In genomic region chr1:6165441-6165985, GRCh38 we compare ENCODE assay signal across 20 cellular contexts. TPM values are rescaled to one million over a fixed set of nuclear protein-coding genes. Genes with fewer than 3 reads are reported as not detected.
DNase-seq lines count a peak whose midpoint lies in the region; ATAC-seq, FAIRE-seq and TF ChIP-seq lines count a peak whose summit lies in the region.
"Had no signal": no experiment of that assay in that cellular context is flagged by ENCODE, and none has a peak within 500 bp of the region (broad histone marks: within the 10 kb centered on the region; RNA-seq: fewer than 3 reads in every experiment).

No MANE protein-coding gene starts in this region.

- H3K9me3 ChIP-seq in K562 (replicated peaks; ENCODE audit: control insufficient read depth, insufficient read depth, low read depth, low read length) (no peaks in the 10 kb centered on the region), neuronal stem cell (replicated peaks in 1 of 2; ENCODE audit: control insufficient read depth in 2 of 2, insufficient read depth in 1 of 2, low read depth in 1 of 2, low read length in 2 of 2) (no peaks in the 10 kb centered on the region)

- in situ Hi-C loops in K562 (cut with MboI): no loop called here

- no peak overlapping the region for H3K27ac Mint-ChIP-seq in endothelial cell (ENCODE audit: unreplicated experiment)
- H3K27ac Mint-ChIP-seq: CD4-positive, alpha-beta memory T cell; GM23338; HFFc6 had no signal

- no peak overlapping the region for H2BK5ac ChIP-seq in neuronal stem cell (ENCODE audit: low read length)

- H2BK120ac ChIP-seq in neuronal stem cell (ENCODE audit: low read depth, low read length): no peak overlapping the region

- H3K4me3 ChIP-seq in K562: no peak overlapping the region
- H3K4me3 ChIP-seq in neuronal stem cell (ENCODE audit: low read length in 2 of 2): no peak overlapping the region
- H3K4me3 ChIP-seq: GM23338 had no signal

- peaks cover 56 to 94% of the 10 kb centered on the region in 2 experiments for H3K27me3 ChIP-seq in K562 (ENCODE audit: control insufficient read depth in 2 of 2, insufficient read depth in 2 of 2, low read length in 2 of 2)
- H3K27me3 ChIP-seq in neuronal stem cell (ENCODE audit: control insufficient read depth in 3 of 3, insufficient read depth in 3 of 3, low read depth in 1 of 3, low read length in 3 of 3): peaks cover 0 to 86% (median 2%) of the 10 kb centered on the region in 3 experiments

- no peaks in the 10 kb centered on the region for H3K79me1 ChIP-seq in neuronal stem cell (ENCODE audit: low read depth, low read length)

- TF ChIP-seq CTCF in K562 (IDR thresholded peaks at IDR 0.05 in 2 of 3, conservative IDR thresholded peaks at IDR 0.05 in 1 of 3; ENCODE audit: insufficient read depth in 2 of 3, low read depth in 1 of 3, low read length in 3 of 3) (no peak), endothelial cell (IDR thresholded peaks at IDR 0.05; ENCODE audit: unreplicated experiment) (no peak)

- H3K9ac ChIP-seq in K562 (ENCODE audit: insufficient read depth in 1 of 2, low read depth in 2 of 2, low read length in 2 of 2) (no peak overlapping the region), neuronal stem cell (ENCODE audit: low read depth, low read length, poor library complexity) (no peak overlapping the region)

- H3K4ac ChIP-seq in neuronal stem cell (ENCODE audit: low read length): no peak overlapping the region

- no peak overlapping the region for H2BK12ac ChIP-seq in neuronal stem cell (ENCODE audit: low read length)

- H3K23ac ChIP-seq in neuronal stem cell (ENCODE audit: low read depth, low read length, poor library complexity): peak overlapping the region; percentile 2

- H3K4me2 ChIP-seq in K562 (ENCODE audit: insufficient read depth, low read length): no peak overlapping the region
- H3K4me2 ChIP-seq in neuronal stem cell (ENCODE audit: insufficient read depth, low read length, poor library complexity, severe bottlenecking): no peak overlapping the region
- H3K4me2 ChIP-seq: GM23338 had no signal

- TF ChIP-seq POLR2A in K562 (conservative IDR thresholded peaks at IDR 0.05): no peak

- 2% methylated on average over 12 of the region's 12 CpGs for WGBS in K562 (ENCODE audit: insufficient coverage, low coverage, missing lambda C conversion rate)
- no CpG with 5 or more reads among the region's 12 CpGs for WGBS in neuronal stem cell (ENCODE audit: extremely low coverage in 2 of 2, insufficient read length in 2 of 2, insufficient replicate concordance in 1 of 2), 2 donors

- peaks cover 3% of the 10 kb centered on the region for H3K9me1 ChIP-seq in K562 (ENCODE audit: control insufficient read depth, insufficient read depth, low read length)

- no peak for TF ChIP-seq RAD21 in K562 (CRISPR knock-in tag; conservative IDR thresholded peaks at IDR 0.05 in 1 of 2, IDR thresholded peaks at IDR 0.05 in 1 of 2)

- H3K4me1 ChIP-seq in K562 (replicated peaks in 1 of 2; ENCODE audit: control insufficient read depth in 2 of 2, insufficient read depth in 2 of 2, low read length in 2 of 2): peaks cover 0 to 10% of the 10 kb centered on the region in 2 experiments; a peak in 2 of 5 replicates
- H3K4me1 ChIP-seq in neuronal stem cell (ENCODE audit: control insufficient read depth in 2 of 2, insufficient read depth in 1 of 2, low read depth in 1 of 2, low read length in 2 of 2): no peaks in the 10 kb centered on the region

- TF ChIP-seq EP300 in K562 (IDR thresholded peaks at IDR 0.05; ENCODE audit: low read length): no peak

- H4K20me1 ChIP-seq in K562 (replicated peaks; ENCODE audit: control insufficient read depth, insufficient read depth, low read length): peaks cover 66% of the 10 kb centered on the region

- peaks cover 10% of the 10 kb centered on the region for H3K27me3 Mint-ChIP-seq in endothelial cell (ENCODE audit: unreplicated experiment)

- no peaks in the 10 kb centered on the region for H3K79me2 ChIP-seq in K562 (ENCODE audit: control insufficient read depth, insufficient read depth, low read length)

- DNase-seq in K562 (ENCODE audit: extremely low read depth in 1 of 4, low spot score in 3 of 4): no peak
- DNase-seq in iPS-NIHi11 (ENCODE audit: low spot score): peak; percentile 14
- DNase-seq in neuronal stem cell (ENCODE audit: low spot score): no peak
- DNase-seq in endothelial cell (ENCODE audit: low spot score): no peak
- no peak for DNase-seq in NCI-H774 (lab: John Stamatoyannopoulos, UW)
- no peak for DNase-seq in activated CD4-positive, alpha-beta T cell treated with anti-CD3 and anti-CD28 coated beads for 48 hours
- no peak for DNase-seq in stimulated activated CD4-positive, alpha-beta T cell treated with anti-CD3 and anti-CD28 coated beads, Interleukin-2, amount 100 ng/mL, for 48 hours
- DNase-seq: C1 segment of cervical spinal cord; Calu3; CD4-positive, alpha-beta memory T cell; COR-L47; DMS53; DMS79 treated with DMSO at 0.1 percent for 48 hours; GF-D8; H9; HFFc6 had no signal

- ATAC-seq in K562: no peak
- ATAC-seq: GM23338 had no signal

- H2AFZ ChIP-seq in K562 (ENCODE audit: low read depth, low read length) (no peak overlapping the region), neuronal stem cell (ENCODE audit: low read length) (no peak overlapping the region)
- H2AFZ ChIP-seq: GM23338 had no signal

- intact Hi-C loops in K562 (cut with micrococcal nuclease): no loop called here

- no peaks in the 10 kb centered on the region for H3K36me3 Mint-ChIP-seq in endothelial cell (ENCODE audit: low read depth, unreplicated experiment)
- H3K36me3 Mint-ChIP-seq: CD4-positive, alpha-beta memory T cell had no signal

- FAIRE-seq in K562 (lab: Jason Lieb, UNC): no peak
- FAIRE-seq: GM12891, GM18507 had no signal

- no peak overlapping the region for H2BK15ac ChIP-seq in neuronal stem cell (ENCODE audit: low read length)

- H4K91ac ChIP-seq in neuronal stem cell (ENCODE audit: low read depth, low read length, poor library complexity): no peak overlapping the region

- peak overlapping the region; percentile 91 for H3K27ac ChIP-seq in angular gyrus (ENCODE audit: low read depth, low read length)
- no peak overlapping the region for H3K27ac ChIP-seq in K562 (ENCODE audit: extremely low read depth, low read depth, low read length)
- H3K27ac ChIP-seq in neuronal stem cell (replicated peaks; ENCODE audit: low read length): no peak overlapping the region

- H3K36me3 ChIP-seq in K562 (ENCODE audit: control insufficient read depth, insufficient read depth, low read length) (no peaks in the 10 kb centered on the region), neuronal stem cell (replicated peaks in 1 of 2; ENCODE audit: control insufficient read depth in 2 of 2, insufficient read depth in 2 of 2, low read length in 2 of 2) (no peaks in the 10 kb centered on the region)

- no peak overlapping the region for H4K8ac ChIP-seq in neuronal stem cell (ENCODE audit: low read depth, low read length)

- H3K18ac ChIP-seq in neuronal stem cell (ENCODE audit: low read length): peak overlapping the region; percentile 57

- POLR2A ChIA-PET in K562 (lab: Yijun Ruan, JAX): interaction anchor here (0.6 kb wide), 1 partner anchor 8 kb away, joined by 3 read pairs; no protein-coding TSS in a partner anchor

- H3K14ac ChIP-seq in neuronal stem cell (ENCODE audit: low read length): no peak overlapping the region

- H2AK5ac ChIP-seq in neuronal stem cell (ENCODE audit: low read depth, low read length): peak overlapping the region; percentile 88

- peaks cover 3% of the 10 kb centered on the region for H3K4me1 Mint-ChIP-seq in endothelial cell (ENCODE audit: unreplicated experiment)
- H3K4me1 Mint-ChIP-seq: CD4-positive, alpha-beta memory T cell had no signal

- CTCF ChIA-PET in K562 (lab: Yijun Ruan, JAX; ENCODE audit: low intra/inter-chr PET ratio): no interaction called here

- no TSS peak for BruUV-seq in K562 (replicated peaks; lab: Mats Ljungman, UMichigan)

- H3K9me3 Mint-ChIP-seq in endothelial cell (ENCODE audit: unreplicated experiment): no peaks in the 10 kb centered on the region
- H3K9me3 Mint-ChIP-seq: CD4-positive, alpha-beta memory T cell; GM23338; H9; HFFc6 had no signal

- no peak overlapping the region for H3K4me3 Mint-ChIP-seq in endothelial cell (ENCODE audit: unreplicated experiment)
- H3K4me3 Mint-ChIP-seq: CD4-positive, alpha-beta memory T cell; GM23338; H9; HFFc6 had no signal

RNA-seq across cellular contexts. Expression of gene CHD5, which starts 14.6 kb away (rescaled TPM):
- total RNA-seq in K562 (2011; cell fraction: chromatin; rRNA removed; ENCODE audit: low replicate concordance): 0.56 and 1.7 TPM in 2 replicates
- total RNA-seq in K562 (2011; cell fraction: nucleolus; rRNA removed): 0.53 and 0.67 TPM in 2 replicates
- 0.23 and 0.37 TPM in 2 replicates for total RNA-seq in K562 (2011; cell fraction: nucleoplasm; rRNA removed)
- total RNA-seq in K562 (2014; rRNA removed): 0.18 and 0.49 TPM in 2 replicates
- total RNA-seq in K562 (2014; rRNA removed; fragmentation: Illumina TruSeq; extraction: Trizol): 0.04 and 0.06 TPM in 2 replicates
- 0.04 and 0.07 TPM in 2 replicates for total RNA-seq in K562 (2015; rRNA removed; fragmentation: Illumina TruSeq; extraction: Trizol)
- 0.09 and 0.16 TPM in 2 replicates for total RNA-seq in K562 (2021)
- polyA plus RNA-seq in K562 (2011; rRNA removed): 0.11 and 0.16 TPM in 2 replicates
- polyA plus RNA-seq in K562 (2011; cell fraction: cytosol; rRNA removed): 0.07 and 0.16 TPM in 2 replicates
- 0.75 and 1.2 TPM in 2 replicates for polyA plus RNA-seq in K562 (2011; cell fraction: nucleus; rRNA removed)
- polyA plus RNA-seq in K562 (2012): 0.09 and 0.18 TPM in 2 replicates
- polyA plus RNA-seq in K562 (2014; fragmentation: Illumina TruSeq; extraction: Trizol): 0.03 and 0.39 TPM in 2 replicates
- polyA plus RNA-seq in K562 (2014; fragmentation: Nextera tagmentation; extraction: Ambion mirVana): not detected
- 0.51 and 0.52 TPM in 2 replicates for polyA plus RNA-seq in K562 (2014; rRNA removed)
- polyA minus RNA-seq in K562 (2011; rRNA and poly(A)+ RNA removed): 0.11 and 0.15 TPM in 2 replicates
- not detected in 2 replicates for polyA minus RNA-seq in K562 (2011; cell fraction: cytosol; rRNA and poly(A)+ RNA removed)
- polyA minus RNA-seq in K562 (2011; cell fraction: nucleus; rRNA and poly(A)+ RNA removed): 0.67 TPM in 2 replicates
- 0.14 TPM for polyA plus RNA-seq in neuronal stem cell (2013, experiment 1 of 2)
- 0.22 TPM for polyA plus RNA-seq in neuronal stem cell (2013, experiment 2 of 2)
- total RNA-seq in endothelial cell (ENCODE audit: unreplicated experiment): 0.15 TPM
- polyA plus RNA-seq: CD4-positive, alpha-beta memory T cell had no signal

RNA-seq across cellular contexts. Expression of gene RPL22, which starts 33.9 kb away (rescaled TPM):
- 123 and 176 TPM in 2 replicates for total RNA-seq in K562 (2011; cell fraction: chromatin; rRNA removed; ENCODE audit: low replicate concordance)
- total RNA-seq in K562 (2011; cell fraction: nucleolus; rRNA removed): 90.0 and 92.7 TPM in 2 replicates
- total RNA-seq in K562 (2011; cell fraction: nucleoplasm; rRNA removed): 151 and 187 TPM in 2 replicates
- total RNA-seq in K562 (2014; rRNA removed) (344 and 467 TPM in 2 replicates), K562 (2014; rRNA removed; fragmentation: Illumina TruSeq; extraction: Trizol) (1,165 and 1,306 TPM in 2 replicates), K562 (2015; rRNA removed; fragmentation: Illumina TruSeq; extraction: Trizol) (548 and 579 TPM in 2 replicates), K562 (2021) (578 and 629 TPM in 2 replicates), endothelial cell (ENCODE audit: unreplicated experiment) (601 TPM)
- polyA plus RNA-seq in K562 (2011; rRNA removed) (446 and 607 TPM in 2 replicates), K562 (2014; fragmentation: Illumina TruSeq; extraction: Trizol) (658 and 673 TPM in 2 replicates), K562 (2014; fragmentation: Nextera tagmentation; extraction: Ambion mirVana) (100 to 1,000 TPM; 581 to 618 TPM), K562 (2014; rRNA removed) (542 and 593 TPM in 2 replicates)
- polyA plus RNA-seq in K562 (2011; cell fraction: cytosol; rRNA removed): 48.5 and 166 TPM in 2 replicates
- 62.0 and 114 TPM in 2 replicates for polyA plus RNA-seq in K562 (2011; cell fraction: nucleus; rRNA removed)
- polyA plus RNA-seq in K562 (2012): 1,489 and 2,642 TPM in 2 replicates
- polyA minus RNA-seq in K562 (2011; rRNA and poly(A)+ RNA removed): 169 and 228 TPM in 2 replicates
- 72.4 and 86.6 TPM in 2 replicates for polyA minus RNA-seq in K562 (2011; cell fraction: cytosol; rRNA and poly(A)+ RNA removed)
- polyA minus RNA-seq in K562 (2011; cell fraction: nucleus; rRNA and poly(A)+ RNA removed): 44.0 and 81.2 TPM in 2 replicates
- polyA plus RNA-seq in neuronal stem cell (2013, experiment 1 of 2): 1,500 TPM
- polyA plus RNA-seq in neuronal stem cell (2013, experiment 2 of 2): 1,497 TPM

RNA-seq across cellular contexts. Expression of gene RNF207, which starts 40.4 kb away (rescaled TPM):
- total RNA-seq in K562 (2011; cell fraction: chromatin; rRNA removed; ENCODE audit: low replicate concordance): 82.0 and 222 TPM in 2 replicates
- 147 and 149 TPM in 2 replicates for total RNA-seq in K562 (2011; cell fraction: nucleolus; rRNA removed)
- 90.3 and 94.3 TPM in 2 replicates for total RNA-seq in K562 (2011; cell fraction: nucleoplasm; rRNA removed)
- 16.8 and 17.8 TPM in 2 replicates for total RNA-seq in K562 (2014; rRNA removed)
- total RNA-seq in K562 (2014; rRNA removed; fragmentation: Illumina TruSeq; extraction: Trizol): 5.3 and 7.0 TPM in 2 replicates
- total RNA-seq in K562 (2015; rRNA removed; fragmentation: Illumina TruSeq; extraction: Trizol): 10.9 and 12.9 TPM in 2 replicates
- total RNA-seq in K562 (2021): 21.7 and 26.6 TPM in 2 replicates
- 10.8 and 17.6 TPM in 2 replicates for polyA plus RNA-seq in K562 (2011; rRNA removed)
- 7.7 and 14.1 TPM in 2 replicates for polyA plus RNA-seq in K562 (2011; cell fraction: cytosol; rRNA removed)
- 96.4 and 160 TPM in 2 replicates for polyA plus RNA-seq in K562 (2011; cell fraction: nucleus; rRNA removed)
- polyA plus RNA-seq in K562 (2012): 12.5 and 17.6 TPM in 2 replicates
- 13.4 and 14.7 TPM in 2 replicates for polyA plus RNA-seq in K562 (2014; fragmentation: Illumina TruSeq; extraction: Trizol)
- 1 to 10 TPM; 2.7 to 4.3 TPM for polyA plus RNA-seq in K562 (2014; fragmentation: Nextera tagmentation; extraction: Ambion mirVana)
- polyA plus RNA-seq in K562 (2014; rRNA removed): 30.6 and 37.1 TPM in 2 replicates
- 4.7 and 5.8 TPM in 2 replicates for polyA minus RNA-seq in K562 (2011; rRNA and poly(A)+ RNA removed)
- 9.4 and 12.2 TPM in 2 replicates for polyA minus RNA-seq in K562 (2011; cell fraction: cytosol; rRNA and poly(A)+ RNA removed)
- 44.0 and 47.4 TPM in 2 replicates for polyA minus RNA-seq in K562 (2011; cell fraction: nucleus; rRNA and poly(A)+ RNA removed)
- polyA plus RNA-seq in neuronal stem cell (2013, experiment 1 of 2): 0.68 TPM
- 0.66 TPM for polyA plus RNA-seq in neuronal stem cell (2013, experiment 2 of 2)
- not detected for total RNA-seq in endothelial cell (ENCODE audit: unreplicated experiment)
